11 cellular contexts compared by ENCODE assay signal in genomic region chr4:1172971-1173757, GRCh38. TPM values are rescaled to one million over a fixed set of nuclear protein-coding genes. Genes with fewer than 3 reads are reported as not detected.
DNase-seq lines count a peak whose midpoint lies in the region; TF ChIP-seq lines count a peak whose summit lies in the region.
"Had no signal": no experiment of that assay in that cellular context is flagged by ENCODE, and none has a peak within 500 bp of the region (broad histone marks: within the 10 kb centered on the region; RNA-seq: fewer than 3 reads in every experiment).

No MANE protein-coding gene starts in this region.

- peaks cover 16% of the 10 kb centered on the region for H3K4me1 ChIP-seq in ovary (ENCODE audit: insufficient read depth)

- H3K27ac Mint-ChIP-seq in glutamatergic neuron (ENCODE audit: unreplicated experiment), result peak overlapping the region; percentile 91

- H3K9me3 Mint-ChIP-seq in glutamatergic neuron (ENCODE audit: unreplicated experiment), result peaks cover 12% of the 10 kb centered on the region

- no peaks in the 10 kb centered on the region for H3K9me3 ChIP-seq in ovary

- TF ChIP-seq EP300 in ovary (IDR thresholded peaks at IDR 0.05), result no peak

- intact Hi-C loops in ovary (cut with DNase I), result loop anchor here in 3 of 4 donors (5.0 to 10.0 kb wide), 3 partner anchors 34 to 172 kb away; partner anchors contain the start of genes CTBP1 (in 1 of the 3) and UVSSA (in 1 of the 3)

- TF ChIP-seq POLR2A in ovary (IDR thresholded peaks at IDR 0.05), result no peak

- POLR2A ChIA-PET in RWPE1 (lab: Yijun Ruan, JAX; ENCODE audit: low non-redundant PET), result no interaction called here

- WGBS in ovary, 3 donors, result 15 to 20% (median 15%) methylated on average over 19 to 20 of the region's 20 CpGs

- peaks cover 18% of the 10 kb centered on the region for H3K4me1 Mint-ChIP-seq in glutamatergic neuron (ENCODE audit: low read depth, unreplicated experiment)

- H3K36me3 ChIP-seq in ovary (no peaks in the 10 kb centered on the region), brain microvascular endothelial cell (replicated peaks) (no peaks in the 10 kb centered on the region)

- peak overlapping the region; percentile 80 for H3K4me3 Mint-ChIP-seq in glutamatergic neuron (ENCODE audit: unreplicated experiment)

- no peak for TF ChIP-seq CTCF in C4-2B (conservative IDR thresholded peaks at IDR 0.05)
- TF ChIP-seq CTCF in RWPE1 (conservative IDR thresholded peaks at IDR 0.05; ENCODE audit: low read depth), result no peak
- TF ChIP-seq CTCF in glutamatergic neuron (IDR thresholded peaks at IDR 0.05; ENCODE audit: partially characterized antibody, unreplicated experiment), result no peak
- TF ChIP-seq CTCF in ovary (IDR thresholded peaks at IDR 0.05), result no peak
- TF ChIP-seq CTCF in brain microvascular endothelial cell (IDR thresholded peaks at IDR 0.05; ENCODE audit: low read depth, low read length, missing control alignments), result no peak

- in situ Hi-C loops in brain microvascular endothelial cell (cut with HindIII; ENCODE audit: low pct_ligation_motif_present, low sequenced_read_pairs), result no loop called here

- H3K4me3 ChIP-seq in ovary, result no peak overlapping the region
- H3K4me3 ChIP-seq in brain microvascular endothelial cell (ENCODE audit: low read depth, low read length), result no peak overlapping the region
- H3K4me3 ChIP-seq: PC-9 had no signal

- CTCF ChIA-PET in RWPE1 (lab: Yijun Ruan, JAX), result interaction anchor here (0.7 kb wide), 1 partner anchor 357 kb away, joined by 5 read pairs; no protein-coding TSS in a partner anchor

- DNase-seq in RWPE1 (ENCODE audit: low spot score) (no peak), glutamatergic neuron (peak; percentile 56), ovary (peak; percentile 55 to 78 (median 67)), putamen (ENCODE audit: low spot score) (no peak), brain microvascular endothelial cell (no peak), T1000 (lab: John Stamatoyannopoulos, UW) (no peak), NCI-H2196 treated with DMSO at 0.1 percent for 48 hours (lab: John Stamatoyannopoulos, UW; ENCODE audit: unreplicated experiment) (no peak)
- DNase-seq: PC-9 had no signal

- peaks cover 4% of the 10 kb centered on the region for H3K36me3 Mint-ChIP-seq in glutamatergic neuron (ENCODE audit: unreplicated experiment)

- H3K27me3 ChIP-seq in ovary, result no peaks in the 10 kb centered on the region
- peaks cover 23% of the 10 kb centered on the region for H3K27me3 ChIP-seq in brain microvascular endothelial cell (replicated peaks)

- peak overlapping the region; percentile 86 for H3K27ac ChIP-seq in C4-2B
- peak overlapping the region; percentile 79 for H3K27ac ChIP-seq in RWPE1
- peak overlapping the region; percentile 60 to 61 for H3K27ac ChIP-seq in ovary
- H3K27ac ChIP-seq in brain microvascular endothelial cell, result no peak overlapping the region
- H3K27ac ChIP-seq: KMS-11, PC-9 had no signal

- peaks cover 10% of the 10 kb centered on the region for H3K27me3 Mint-ChIP-seq in glutamatergic neuron (ENCODE audit: unreplicated experiment)

RNA-seq across cellular contexts. Expression of gene SPON2, which starts 0.8 kb away (rescaled TPM):
- total RNA-seq in glutamatergic neuron (ENCODE audit: unreplicated experiment), result 769 TPM
- 100 to 1,000 TPM in 1 of 7 donors, 10 to 100 TPM in 6; 12.2 to 104 (median 55.3) TPM for total RNA-seq in ovary
- polyA plus RNA-seq in ovary, result 10 to 100 TPM in 1 of 2 donors, 1 to 10 TPM in 1; 8.0 to 46.2 TPM
- total RNA-seq: endothelial cell of umbilical vein had no signal

RNA-seq across cellular contexts. Expression of gene RNF212, which starts 59.8 kb away (rescaled TPM):
- 11.1 TPM for total RNA-seq in glutamatergic neuron (ENCODE audit: unreplicated experiment)
- total RNA-seq in ovary, result 10 to 100 TPM in 6 of 7 donors, 1 to 10 TPM in 1; 6.2 to 31.0 (median 20.3) TPM
- 10 to 100 TPM in 1 of 2 donors, 1 to 10 TPM in 1; 6.8 to 11.5 TPM for polyA plus RNA-seq in ovary

Comparison
In these comparisons a context has a peak if more than half of its experiments do, and no peak if none do; other contexts are left out.
1. DNase-seq: peak in glutamatergic neuron (single experiment) and ovary (5 of 5); none in RWPE1 (single experiment), putamen (single experiment), brain microvascular endothelial cell (single experiment), T1000 (single experiment) and NCI-H2196 treated with DMSO at 0.1 percent for 48 hours (single experiment).